In genomic region chr5:54242287-54242686, GRCh38 we compare ENCODE assay signal across 26 cellular contexts.
A peak's percentile ranks its signal among the peaks of the same experiment; 100 is the strongest.
DNase-seq lines count a peak whose midpoint lies in the region; ATAC-seq, FAIRE-seq and TF ChIP-seq lines count a peak whose summit lies in the region.
"Had no signal": no experiment of that assay in that cellular context is flagged by ENCODE, and none has a peak within 500 bp of the region (broad histone marks: within the 10 kb centered on the region; RNA-seq: fewer than 3 reads in every experiment).

No MANE protein-coding gene starts in this region.

- TF ChIP-seq EP300 in H1 (IDR thresholded peaks at IDR 0.05; ENCODE audit: borderline replicate concordance in 1 of 2, low read depth in 2 of 2, low read length in 2 of 2), result no peak

- H3K23me2 ChIP-seq in H1 (ENCODE audit: low read depth, low read length), result no peaks in the 10 kb centered on the region

- no peaks in the 10 kb centered on the region for H3K36me3 Mint-ChIP-seq in MCF 10A (ENCODE audit: insufficient read depth, unreplicated experiment)
- H3K36me3 Mint-ChIP-seq: CD8-positive, alpha-beta memory T cell had no signal

- no peak overlapping the region for H3K18ac ChIP-seq in IMR-90 (ENCODE audit: low read depth, low read length)
- no peak overlapping the region for H3K18ac ChIP-seq in H1 (ENCODE audit: extremely low read depth, low read length)

- H3K9me3 ChIP-seq in breast epithelium (no peaks in the 10 kb centered on the region), IMR-90 (ENCODE audit: control insufficient read depth, insufficient read depth, low read length) (no peaks in the 10 kb centered on the region), H1 (ENCODE audit: insufficient read depth in 2 of 2, low read depth in 1 of 2, low read length in 1 of 2) (no peaks in the 10 kb centered on the region), keratinocyte (ENCODE audit: control insufficient read depth, low read depth, low read length) (no peaks in the 10 kb centered on the region)
- H3K9me3 ChIP-seq: A549, BE2C had no signal

- H3K4me3 Mint-ChIP-seq in MCF 10A (ENCODE audit: unreplicated experiment), result no peak overlapping the region
- H3K4me3 Mint-ChIP-seq: CD14-positive monocyte; CD4-positive, alpha-beta T cell; CD8-positive, alpha-beta memory T cell had no signal

- H3K4me1 ChIP-seq in breast epithelium, result no peaks in the 10 kb centered on the region
- H3K4me1 ChIP-seq in IMR-90 (ENCODE audit: control insufficient read depth, insufficient read depth, low read length), result no peaks in the 10 kb centered on the region
- H3K4me1 ChIP-seq in H1 (replicated peaks in 1 of 4; ENCODE audit: control insufficient read depth in 3 of 4, insufficient read depth in 4 of 4, low read length in 3 of 4), result no peaks in the 10 kb centered on the region
- no peaks in the 10 kb centered on the region for H3K4me1 ChIP-seq in keratinocyte (ENCODE audit: control insufficient read depth, extremely low read depth, insufficient read depth, low read length)
- H3K4me1 ChIP-seq: BE2C had no signal

- dilution Hi-C loops in IMR-90 (cut with HindIII; ENCODE audit: low sequenced_read_pairs, unreplicated experiment), result no loop called here
- dilution Hi-C loops in keratinocyte (cut with MboI; ENCODE audit: extremely low pct_ligation_motif_present, low sequenced_read_pairs), result no loop called here

- CTCF ChIA-PET in MCF 10A (lab: Yijun Ruan, JAX), result interaction anchor here (0.6 to 8.2 kb wide), 9 partner anchors 8 to 366 kb away, joined by 4 to 134 read pairs (median 11); partner anchors contain the start of gene HSPB3
- CTCF ChIA-PET in IMR-90 (lab: Yijun Ruan, JAX), result no interaction called here
- CTCF ChIA-PET in H1 (lab: Charles Lee; ENCODE audit: partially characterized antibody), result interaction anchor here (2.8 to 5.2 kb wide), 2 partner anchors 16 to 246 kb away, joined by 14 to 74 read pairs; no protein-coding TSS in a partner anchor

- H4K91ac ChIP-seq in IMR-90 (ENCODE audit: insufficient read depth, low read depth, low read length) (no peak overlapping the region), H1 (replicated peaks; ENCODE audit: insufficient read length, low read length) (no peak overlapping the region)

- TF ChIP-seq RAD21 in IMR-90 (IDR thresholded peaks at IDR 0.05; ENCODE audit: low read length), result no peak
- no peak for TF ChIP-seq RAD21 in H1 (IDR thresholded peaks at IDR 0.05 in 1 of 2, conservative IDR thresholded peaks at IDR 0.05 in 1 of 2; ENCODE audit: low read depth in 2 of 2, low read length in 2 of 2)

- no peaks in the 10 kb centered on the region; the same call in 1 of the 2 replicates for H3K9me1 ChIP-seq in IMR-90 (ENCODE audit: insufficient read depth, low read length)
- no peaks in the 10 kb centered on the region for H3K9me1 ChIP-seq in keratinocyte (ENCODE audit: control insufficient read depth, extremely low read depth, insufficient read depth, low read length)

- POLR2A ChIA-PET in MCF 10A (lab: Yijun Ruan, JAX) (no interaction called here), IMR-90 (lab: Charles Lee; ENCODE audit: unreplicated experiment) (no interaction called here), H1 (lab: Charles Lee; ENCODE audit: partially characterized antibody) (no interaction called here)

- intact Hi-C loops in MCF 10A (cut with micrococcal nuclease) (loop anchor here (2.0 to 10.0 kb wide), 3 partner anchors 69 to 653 kb away; partner anchors contain the start of gene ARL15), breast epithelium (cut with DNase I; ENCODE audit: low total_unique reads) (no loop called here), IMR-90 (cut with micrococcal nuclease) (loop anchor here (2.0 to 10.0 kb wide), 3 partner anchors 65 to 653 kb away; partner anchors contain the start of gene SNX18)

- H2BK120ac ChIP-seq in IMR-90 (ENCODE audit: low read depth, low read length) (no peak overlapping the region), H1 (replicated peaks; ENCODE audit: low read depth, low read length) (no peak overlapping the region)

- H4K5ac ChIP-seq in IMR-90 (ENCODE audit: low read depth, low read length) (no peak overlapping the region), H1 (ENCODE audit: insufficient read length, low read depth, low read length) (no peak overlapping the region)

- no peaks in the 10 kb centered on the region for H3K9me3 Mint-ChIP-seq in MCF 10A (ENCODE audit: unreplicated experiment)
- H3K9me3 Mint-ChIP-seq: CD14-positive monocyte; CD4-positive, alpha-beta T cell; CD8-positive, alpha-beta memory T cell had no signal

- no peaks in the 10 kb centered on the region for H3K27me3 Mint-ChIP-seq in MCF 10A (ENCODE audit: insufficient read depth, unreplicated experiment)
- H3K27me3 Mint-ChIP-seq: CD4-positive, alpha-beta T cell; CD8-positive, alpha-beta memory T cell had no signal

- peak overlapping the region; percentile 68 for H2AK9ac ChIP-seq in IMR-90 (replicated peaks; ENCODE audit: low read depth, low read length, poor library complexity)

- TF ChIP-seq POLR2A in breast epithelium (IDR thresholded peaks at IDR 0.05) (no peak), IMR-90 (IDR thresholded peaks at IDR 0.05; ENCODE audit: low read depth, low read length) (no peak), H1 (IDR thresholded peaks at IDR 0.05; ENCODE audit: control extremely low read depth in 1 of 2, low read depth in 2 of 2, low read length in 2 of 2) (no peak)

- H3K9ac ChIP-seq in IMR-90 (ENCODE audit: low read depth, low read length) (no peak overlapping the region), H1 (replicated peaks in 1 of 4; ENCODE audit: extremely low read depth in 1 of 4, low read depth in 3 of 4, low read length in 3 of 4) (no peak overlapping the region), keratinocyte (ENCODE audit: control insufficient read depth, extremely low read depth, insufficient read depth, low read length) (no peak overlapping the region)
- H3K9ac ChIP-seq: BLaER1 treated with 17β-estradiol and CSF1 and Interleukin-3, amounts not matched to agents 10 nM and 100 nM had no signal

- H3K79me1 ChIP-seq in IMR-90 (ENCODE audit: low read depth in 1 of 2, low read length in 2 of 2) (0 out of 4 replicates have a peak, but pooled peaks cover 0 to 3% of the 10 kb centered on the region in 2 experiments), H1 (ENCODE audit: low read depth, low read length) (no peaks in the 10 kb centered on the region)

- H3K4me3 ChIP-seq in breast epithelium, result no peak overlapping the region
- no peak overlapping the region for H3K4me3 ChIP-seq in IMR-90 (ENCODE audit: insufficient read depth, low read depth, low read length)
- no peak overlapping the region for H3K4me3 ChIP-seq in H1 (ENCODE audit: extremely low read depth in 1 of 4, insufficient read depth in 2 of 4, low read depth in 3 of 4, low read length in 4 of 4)
- H3K4me3 ChIP-seq in keratinocyte (ENCODE audit: control insufficient read depth in 2 of 3, extremely low read depth in 1 of 3, insufficient read depth in 2 of 3, low read depth in 1 of 3, low read length in 3 of 3), result no peak overlapping the region
- H3K4me3 ChIP-seq: A549; BLaER1 treated with 17β-estradiol and CSF1 and Interleukin-3, amounts not matched to agents 10 nM and 100 nM had no signal

- no peak overlapping the region for H4K8ac ChIP-seq in IMR-90 (ENCODE audit: low read depth in 2 of 2, low read length in 2 of 2)
- no peak overlapping the region for H4K8ac ChIP-seq in H1 (ENCODE audit: extremely low read depth, insufficient read depth, low read length)

- H2BK5ac ChIP-seq in IMR-90 (ENCODE audit: low read depth, low read length, poor library complexity, severe bottlenecking) (no peak overlapping the region), H1 (ENCODE audit: low read depth, low read length) (no peak overlapping the region)

- H3K4me2 ChIP-seq in IMR-90 (ENCODE audit: low read depth, low read length) (no peak overlapping the region), H1 (ENCODE audit: insufficient read depth in 1 of 2, low read depth in 2 of 2, low read length in 2 of 2) (no peak overlapping the region), keratinocyte (ENCODE audit: control insufficient read depth, extremely low read depth, insufficient read depth, low read depth, low read length) (no peak overlapping the region)
- H3K4me2 ChIP-seq: A549; BLaER1 treated with 17β-estradiol and CSF1 and Interleukin-3, amounts not matched to agents 10 nM and 100 nM had no signal

- H2AFZ ChIP-seq in IMR-90 (replicated peaks; ENCODE audit: low read length, poor library complexity) (no peak overlapping the region), H1 (ENCODE audit: low read length) (no peak overlapping the region), keratinocyte (ENCODE audit: control insufficient read depth, low read length) (no peak overlapping the region)

- H4K20me1 ChIP-seq in IMR-90 (ENCODE audit: insufficient read depth, low read length) (peaks cover 5% of the 10 kb centered on the region; the same call in 1 of the 2 replicates), H1 (replicated peaks in 1 of 2; ENCODE audit: control insufficient read depth in 1 of 2, insufficient read depth in 2 of 2, low read length in 2 of 2) (no peaks in the 10 kb centered on the region), keratinocyte (ENCODE audit: control insufficient read depth, extremely low read depth, insufficient read depth, low read length) (no peaks in the 10 kb centered on the region)

- H2AK5ac ChIP-seq in IMR-90 (ENCODE audit: low read depth, low read length) (no peak overlapping the region; the same call in 1 of the 2 replicates), H1 (ENCODE audit: low read depth, low read length) (no peak overlapping the region)

- FAIRE-seq in H1 (lab: Jason Lieb, UNC) (no peak), keratinocyte (lab: Jason Lieb, UNC) (peak; percentile 48)
- FAIRE-seq: D721Med, GM12891, GM18507 had no signal

- no peak overlapping the region for H2BK12ac ChIP-seq in H1 (ENCODE audit: low read depth, low read length)

- no peak overlapping the region for H2BK15ac ChIP-seq in IMR-90 (ENCODE audit: low read depth, low read length)
- no peak overlapping the region for H2BK15ac ChIP-seq in H1 (ENCODE audit: low read length)

- ATAC-seq in IMR-90 (ENCODE audit: low read depth), result no peak
- ATAC-seq: A549, HCT116 had no signal

- no peak overlapping the region for H3K4ac ChIP-seq in IMR-90 (ENCODE audit: low read depth, low read length)
- H3K4ac ChIP-seq in H1 (replicated peaks; ENCODE audit: insufficient read length, low read depth, low read length), result no peak overlapping the region

- TF ChIP-seq CTCF in MCF 10A (IDR thresholded peaks at IDR 0.05; ENCODE audit: unreplicated experiment) (no peak), breast epithelium (IDR thresholded peaks at IDR 0.05) (no peak), IMR-90 (conservative IDR thresholded peaks at IDR 0.05; ENCODE audit: low read depth, low read length) (no peak), H1 (IDR thresholded peaks at IDR 0.05; ENCODE audit: control extremely low read depth in 1 of 3, insufficient read depth in 1 of 3, low read depth in 1 of 3, low read length in 3 of 3) (no peak), keratinocyte (optimal IDR thresholded peaks at IDR 0.05 in 1 of 3, IDR thresholded peaks at IDR 0.05 in 1 of 3, conservative IDR thresholded peaks at IDR 0.05 in 1 of 3; ENCODE audit: extremely low read depth in 1 of 3, insufficient read depth in 2 of 3, low read length in 3 of 3) (no peak)

- WGBS in IMR-90 (ENCODE audit: extremely low coverage in 2 of 2, insufficient read length in 1 of 2), 2 experiments, result 93% methylated on average over 2 of the region's 5 CpGs; no CpG with 5 or more reads in 1 of the 2 experiments
- WGBS in H1 (ENCODE audit: extremely low coverage in 1 of 2, insufficient coverage in 1 of 2, insufficient read length in 1 of 2, insufficient replicate concordance in 2 of 2, low coverage in 1 of 2, low lambda C conversion rate in 2 of 2, missing lambda C conversion rate in 1 of 2), 2 experiments, result 88% methylated on average over 5 of the region's 5 CpGs; no CpG with 5 or more reads in 1 of the 2 experiments

- H2BK20ac ChIP-seq in IMR-90 (ENCODE audit: low read depth, low read length), result no peak overlapping the region
- H2BK20ac ChIP-seq in H1 (ENCODE audit: low read length), result no peak overlapping the region

- H3K23ac ChIP-seq in IMR-90 (ENCODE audit: low read depth, low read length), result no peak overlapping the region
- H3K23ac ChIP-seq in H1 (ENCODE audit: insufficient read length), result no peak overlapping the region

- no peaks in the 10 kb centered on the region for H3K27me3 ChIP-seq in breast epithelium
- H3K27me3 ChIP-seq in IMR-90 (ENCODE audit: control insufficient read depth, insufficient read depth, low read length), result no peaks in the 10 kb centered on the region
- H3K27me3 ChIP-seq in H1 (replicated peaks in 1 of 4; ENCODE audit: control insufficient read depth in 3 of 4, extremely low read depth in 1 of 4, insufficient read depth in 3 of 4, low read length in 3 of 4), result no peaks in the 10 kb centered on the region
- no peaks in the 10 kb centered on the region for H3K27me3 ChIP-seq in keratinocyte (ENCODE audit: control insufficient read depth, extremely low read depth, insufficient read depth, low read length)
- H3K27me3 ChIP-seq: BE2C; BLaER1 treated with 17β-estradiol and CSF1 and Interleukin-3, amounts not matched to agents 10 nM and 100 nM had no signal

- DNase-seq in MCF 10A (ENCODE audit: unreplicated experiment) (no peak), breast epithelium (ENCODE audit: low spot score in 2 of 2) (no peak), IMR-90 (no peak), H1 (ENCODE audit: low read depth in 1 of 2, low spot score in 2 of 2) (no peak), keratinocyte (ENCODE audit: low read depth, low spot score) (no peak), HCEC 1CT (no peak), NCI-H2081 treated with DMSO at 0.1 percent for 48 hours (lab: John Stamatoyannopoulos, UW) (no peak)
- DNase-seq: 8988T; ACHN; AML-193; BE2C; CD4-positive, alpha-beta T cell; CD8-positive, alpha-beta memory T cell; DMS 273 treated with DMSO at 0.1 percent for 48 hours; DMS79; EL; GDM1; GOT3; H7 had no signal

- in situ Hi-C loops in IMR-90 (cut with MboI; ENCODE audit: low sequenced_read_pairs), result no loop called here

- no peaks in the 10 kb centered on the region for H3K4me1 Mint-ChIP-seq in MCF 10A (ENCODE audit: insufficient read depth, unreplicated experiment)
- H3K4me1 Mint-ChIP-seq: CD14-positive monocyte had no signal

- peak overlapping the region; percentile 16 for H3K27ac Mint-ChIP-seq in MCF 10A (ENCODE audit: low read depth, unreplicated experiment)
- H3K27ac Mint-ChIP-seq: CD14-positive monocyte; CD4-positive, alpha-beta T cell; CD8-positive, alpha-beta memory T cell had no signal

- H3K27ac ChIP-seq in breast epithelium (no peak overlapping the region), IMR-90 (ENCODE audit: insufficient read depth, low read length) (no peak overlapping the region), H1 (ENCODE audit: low read depth, low read length) (no peak overlapping the region), keratinocyte (ENCODE audit: control insufficient read depth, insufficient read depth, low read length) (no peak overlapping the region)
- H3K27ac ChIP-seq: A549; BLaER1 treated with 17β-estradiol and CSF1 and Interleukin-3, amounts not matched to agents 10 nM and 100 nM had no signal

- BruUV-seq in MCF 10A (replicated peaks; lab: Mats Ljungman, UMichigan) (no TSS peak), IMR-90 (replicated peaks; lab: Mats Ljungman, UMichigan) (no TSS peak)

- no peaks in the 10 kb centered on the region for H3K36me3 ChIP-seq in breast epithelium
- H3K36me3 ChIP-seq in IMR-90 (ENCODE audit: control insufficient read depth, insufficient read depth, low read length), result no peaks in the 10 kb centered on the region
- H3K36me3 ChIP-seq in H1 (ENCODE audit: control insufficient read depth in 2 of 4, insufficient read depth in 4 of 4, low read length in 3 of 4), result no peaks in the 10 kb centered on the region
- H3K36me3 ChIP-seq in keratinocyte (ENCODE audit: control insufficient read depth in 2 of 2, extremely low read depth in 1 of 2, insufficient read depth in 2 of 2, low read length in 2 of 2), result no peaks in the 10 kb centered on the region
- H3K36me3 ChIP-seq: BE2C had no signal

- no peak overlapping the region for H3K14ac ChIP-seq in IMR-90 (replicated peaks; ENCODE audit: low read depth, low read length)
- no peak overlapping the region for H3K14ac ChIP-seq in H1 (ENCODE audit: insufficient read length)

- H3K56ac ChIP-seq in IMR-90 (ENCODE audit: extremely low read depth, insufficient read depth, low read length) (no peak overlapping the region), H1 (replicated peaks; ENCODE audit: insufficient read length, low read depth, low read length) (no peak overlapping the region)

- H3K79me2 ChIP-seq in H1 (ENCODE audit: control insufficient read depth in 1 of 2, insufficient read depth in 2 of 2, low read length in 2 of 2) (no peaks in the 10 kb centered on the region), keratinocyte (ENCODE audit: control insufficient read depth, insufficient read depth, low read length) (no peaks in the 10 kb centered on the region)
